13 cellular contexts compared by ENCODE assay signal in genomic region chr17:76078859-76079576, GRCh38. TPM values are rescaled to one million over a fixed set of nuclear protein-coding genes. Genes with fewer than 3 reads are reported as not detected.
DNase-seq lines count a peak whose midpoint lies in the region; TF ChIP-seq lines count a peak whose summit lies in the region.
"Had no signal": no experiment of that assay in that cellular context is flagged by ENCODE, and none has a peak within 500 bp of the region (broad histone marks: within the 10 kb centered on the region; RNA-seq: fewer than 3 reads in every experiment).

ZACN (plus strand) TSS chr17:76079182; CDS start chr17:76079265, 83 bp downstream.

- H3K9me3 Mint-ChIP-seq in nephron progenitor cell: no peaks in the 10 kb centered on the region
- no peaks in the 10 kb centered on the region for H3K9me3 Mint-ChIP-seq in activated CD4-positive, alpha-beta memory T cell treated with anti-CD3 and anti-CD28 coated beads, Interleukin-2, amount 10 ng/mL, durations not matched to agents 7 days and 5 days

- CTCF ChIA-PET in HEK293T (lab: Yijun Ruan, JAX): no interaction called here
- CTCF ChIA-PET in activated CD4-positive, alpha-beta memory T cell treated with anti-CD3 and anti-CD28 coated beads, Interleukin-2, amount 10 ng/mL, durations not matched to agents 7 days and 5 days (lab: Charles Lee): interaction anchor here (1.0 to 1.4 kb wide), 2 partner anchors 65 to 75 kb away, joined by 3 to 4 read pairs; no protein-coding TSS in a partner anchor

- peak within 1 kb of the TSS; percentile 54 for H3K4me3 Mint-ChIP-seq in nephron progenitor cell
- H3K4me3 Mint-ChIP-seq in activated CD4-positive, alpha-beta memory T cell treated with anti-CD3 and anti-CD28 coated beads, Interleukin-2, amount 10 ng/mL, durations not matched to agents 7 days and 5 days: no peak within 1 kb of the TSS

- H3K9me3 ChIP-seq in SK-N-MC (ENCODE audit: low read depth, low read length) (no peaks in the 10 kb centered on the region), esophagus muscularis mucosa (no peaks in the 10 kb centered on the region)
- H3K9me3 ChIP-seq: thoracic aorta had no signal

- no peak within 1 kb of the TSS for H3K9ac ChIP-seq in SK-N-MC (ENCODE audit: insufficient read length)
- H3K9ac ChIP-seq: GM23248, KMS-11 had no signal

- TF ChIP-seq EP300 in esophagus muscularis mucosa (IDR thresholded peaks at IDR 0.05): no peak

- intact Hi-C loops in esophagus muscularis mucosa (cut with DNase I): no loop called here

- no peaks in the 10 kb centered on the region for H3K36me3 Mint-ChIP-seq in nephron progenitor cell (ENCODE audit: low read depth)
- H3K36me3 Mint-ChIP-seq in activated CD4-positive, alpha-beta memory T cell treated with anti-CD3 and anti-CD28 coated beads, Interleukin-2, amount 10 ng/mL, durations not matched to agents 7 days and 5 days (ENCODE audit: low read depth): peaks cover 6% of the 10 kb centered on the region

- H3K4me3 ChIP-seq in SK-N-MC (peak within 1 kb of the TSS; percentile 51), esophagus muscularis mucosa (no peak within 1 kb of the TSS)
- H3K4me3 ChIP-seq: GM23248, thoracic aorta had no signal

- H3K4me1 ChIP-seq in esophagus muscularis mucosa: peaks cover 40 to 54% (median 45%) of the 10 kb centered on the region in 4 donors

- peaks cover 68% of the 10 kb centered on the region for H3K27me3 Mint-ChIP-seq in nephron progenitor cell (ENCODE audit: low read depth, poor library complexity)
- H3K27me3 Mint-ChIP-seq in activated CD4-positive, alpha-beta memory T cell treated with anti-CD3 and anti-CD28 coated beads, Interleukin-2, amount 10 ng/mL, durations not matched to agents 7 days and 5 days: peaks cover 49% of the 10 kb centered on the region

- TF ChIP-seq CTCF in nephron progenitor cell (IDR thresholded peaks at IDR 0.05) (no peak), esophagus muscularis mucosa (IDR thresholded peaks at IDR 0.05) (no peak)

- peaks cover 17 to 62% (median 44%) of the 10 kb centered on the region in 4 donors for H3K27me3 ChIP-seq in esophagus muscularis mucosa

- H3K36me3 ChIP-seq in SK-N-MC (ENCODE audit: insufficient read depth, low read length): peaks cover 3% of the 10 kb centered on the region; the same call in 1 of the 2 replicates
- peaks cover 12 to 23% (median 19%) of the 10 kb centered on the region in 4 donors for H3K36me3 ChIP-seq in esophagus muscularis mucosa
- H3K36me3 ChIP-seq: thoracic aorta had no signal

- 47% methylated on average over 6 of the region's 19 CpGs for WGBS in esophagus muscularis mucosa

- peaks cover 63% of the 10 kb centered on the region for H3K4me1 Mint-ChIP-seq in nephron progenitor cell
- peaks cover 25% of the 10 kb centered on the region for H3K4me1 Mint-ChIP-seq in activated CD4-positive, alpha-beta memory T cell treated with anti-CD3 and anti-CD28 coated beads, Interleukin-2, amount 10 ng/mL, durations not matched to agents 7 days and 5 days

- H3K27ac Mint-ChIP-seq in nephron progenitor cell: no peak within 1 kb of the TSS
- no peak within 1 kb of the TSS for H3K27ac Mint-ChIP-seq in activated CD4-positive, alpha-beta memory T cell treated with anti-CD3 and anti-CD28 coated beads, Interleukin-2, amount 10 ng/mL, durations not matched to agents 7 days and 5 days

- H3K27ac ChIP-seq in SK-N-MC (no peak within 1 kb of the TSS), esophagus muscularis mucosa (replicated peaks in 1 of 4) (no peak within 1 kb of the TSS)
- H3K27ac ChIP-seq: GM23248, KMS-11, thoracic aorta had no signal

- POLR2A ChIA-PET in HEK293T (lab: Yijun Ruan, JAX): interaction anchor here (0.7 kb wide), 1 partner anchor 11 kb away, joined by 3 read pairs; no protein-coding TSS in a partner anchor
- POLR2A ChIA-PET in activated CD4-positive, alpha-beta memory T cell treated with anti-CD3 and anti-CD28 coated beads, Interleukin-2, amount 10 ng/mL, durations not matched to agents 7 days and 5 days (lab: Charles Lee): interaction anchor here (1.7 to 2.0 kb wide), 2 partner anchors 16 to 25 kb away, joined by 7 to 8 read pairs; partner anchors contain the start of gene EXOC7

- no peak for TF ChIP-seq POLR2A in esophagus muscularis mucosa (IDR thresholded peaks at IDR 0.05; ENCODE audit: low read depth)

- DNase-seq in NCI-H2029 (lab: John Stamatoyannopoulos, UW): peak; percentile 9
- DNase-seq in NCI-H2029 treated with DMSO at 0.1 percent for 48 hours (lab: John Stamatoyannopoulos, UW): no peak
- no peak for DNase-seq in HEK293T (ENCODE audit: extremely low spot score)
- DNase-seq in SK-N-MC (ENCODE audit: low read depth, low spot score): no peak
- no peak for DNase-seq in nephron progenitor cell
- no peak for DNase-seq in esophagus muscularis mucosa (ENCODE audit: extremely low spot score)
- no peak for DNase-seq in ACHN
- DNase-seq in activated CD4-positive, alpha-beta memory T cell treated with anti-CD3 and anti-CD28 coated beads, Interleukin-2, amount 10 ng/mL, durations not matched to agents 7 days and 5 days: no peak
- DNase-seq: cortex of kidney, GM23248 had no signal

- in situ Hi-C loops in ACHN (cut with HindIII; ENCODE audit: low pct_ligation_motif_present, low pct_unique_long_range_greater_than_20kb, low sequenced_read_pairs): no loop called here

TF ChIP-seq in HEK293T, 16 proteins besides CTCF, POLR2A, EP300 and RAD21:
- TF ChIP-seq LEF1 (IDR thresholded peaks at IDR 0.05; ENCODE audit: borderline replicate concordance) (0 out of 2 replicates have a peak, but pooled peaks have one; percentile 31), FOXA1 (IDR thresholded peaks at IDR 0.05) (no peak)

RNA-seq across cellular contexts. Expression of gene ZACN, which starts in this region (rescaled TPM):
- under 1 TPM in 1 of 4 donors, not detected in 3; 0.13 TPM for total RNA-seq in esophagus muscularis mucosa
- under 1 TPM; 0.48 TPM for total RNA-seq in activated CD4-positive, alpha-beta memory T cell treated with anti-CD3 and anti-CD28 coated beads, Interleukin-2, amount 10 ng/mL, durations not matched to agents 7 days and 5 days
- total RNA-seq: GM23248, kidney epithelial cell, thoracic aorta had no signal
